ENCODE assay signal across 1 cellular context in genomic region chr2:17850151-17850550, GRCh38.
TF ChIP-seq lines count a peak whose summit lies in the region.

No MANE protein-coding gene starts in this region.

TF ChIP-seq in HepG2, 621 proteins besides CTCF, POLR2A, EP300 and RAD21:
- TF ChIP-seq ZNF331 (CRISPR knock-in tag; IDR thresholded peaks at IDR 0.05) (no peak), RERE (CRISPR knock-in tag; IDR thresholded peaks at IDR 0.05; ENCODE audit: low read depth) (no peak), ZNF230 (CRISPR knock-in tag; IDR thresholded peaks at IDR 0.05) (no peak), ZNF24 (IDR thresholded peaks at IDR 0.05) (no peak), ZNF564 (CRISPR knock-in tag; IDR thresholded peaks at IDR 0.05) (no peak), ZC3H13 (CRISPR knock-in tag; IDR thresholded peaks at IDR 0.05) (no peak), ZSCAN25 (CRISPR knock-in tag; IDR thresholded peaks at IDR 0.05) (no peak), TCF7 (IDR thresholded peaks at IDR 0.05; ENCODE audit: low read depth) (no peak), ZNF121 (CRISPR knock-in tag; IDR thresholded peaks at IDR 0.05) (no peak), SIX1 (CRISPR knock-in tag; IDR thresholded peaks at IDR 0.05; ENCODE audit: borderline replicate concordance) (no peak), SPEN (CRISPR knock-in tag; IDR thresholded peaks at IDR 0.05; ENCODE audit: low read depth) (no peak), IKZF5 (CRISPR knock-in tag; IDR thresholded peaks at IDR 0.05) (no peak), ISX (CRISPR knock-in tag; conservative IDR thresholded peaks at IDR 0.05) (no peak), POLR2G (IDR thresholded peaks at IDR 0.05; ENCODE audit: low read depth, low read length) (no peak)
TF ChIP-seq in HepG2: peak in this region for 0.
